1 cellular context compared by ENCODE assay signal in the genomic region with DNA sequence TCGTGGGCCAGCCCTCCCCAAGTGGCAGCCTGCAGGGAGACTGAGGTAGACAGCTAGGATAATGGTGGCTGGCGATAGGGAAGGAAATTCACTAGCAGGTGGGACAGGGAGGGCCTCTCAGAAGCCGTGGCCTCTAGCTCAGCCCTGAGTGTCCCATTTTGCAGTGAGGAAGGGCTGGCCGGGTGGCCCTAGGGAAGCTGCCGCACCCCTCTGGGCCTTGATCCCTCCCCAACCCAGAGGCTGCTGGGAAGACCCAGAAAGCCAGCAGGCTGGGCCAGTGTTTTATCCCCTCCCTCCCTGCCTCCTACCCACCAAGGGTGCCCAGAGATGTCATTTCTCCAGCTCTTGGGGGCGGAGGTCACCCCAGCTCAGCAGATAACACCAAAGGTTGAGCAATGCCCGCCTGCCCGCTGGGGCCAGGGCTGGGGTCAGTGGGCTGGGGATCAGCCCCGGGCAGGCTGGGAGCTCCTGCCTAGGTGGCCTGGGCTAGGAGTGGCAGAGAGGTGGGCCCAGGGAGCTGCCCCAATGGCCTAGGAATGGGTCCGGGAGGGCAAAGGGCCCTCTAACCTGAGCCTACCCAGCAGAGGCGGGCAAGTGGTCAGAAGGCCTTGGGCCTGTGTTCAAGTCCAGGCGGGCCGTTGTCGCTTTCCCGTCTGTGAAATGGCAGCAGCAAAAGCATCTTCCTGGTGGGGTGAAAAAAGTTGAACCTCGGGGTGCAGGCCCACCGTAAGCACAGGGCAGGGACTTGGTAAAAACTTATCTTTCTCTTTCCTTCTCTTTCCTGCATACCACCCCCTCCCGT.
TF ChIP-seq lines count a peak whose summit lies in the region.

No MANE protein-coding gene starts in this region.

TF ChIP-seq in HepG2, 621 proteins besides CTCF, POLR2A, EP300 and RAD21 (continued from another document and continues in another):
- TF ChIP-seq, protein P1, sequence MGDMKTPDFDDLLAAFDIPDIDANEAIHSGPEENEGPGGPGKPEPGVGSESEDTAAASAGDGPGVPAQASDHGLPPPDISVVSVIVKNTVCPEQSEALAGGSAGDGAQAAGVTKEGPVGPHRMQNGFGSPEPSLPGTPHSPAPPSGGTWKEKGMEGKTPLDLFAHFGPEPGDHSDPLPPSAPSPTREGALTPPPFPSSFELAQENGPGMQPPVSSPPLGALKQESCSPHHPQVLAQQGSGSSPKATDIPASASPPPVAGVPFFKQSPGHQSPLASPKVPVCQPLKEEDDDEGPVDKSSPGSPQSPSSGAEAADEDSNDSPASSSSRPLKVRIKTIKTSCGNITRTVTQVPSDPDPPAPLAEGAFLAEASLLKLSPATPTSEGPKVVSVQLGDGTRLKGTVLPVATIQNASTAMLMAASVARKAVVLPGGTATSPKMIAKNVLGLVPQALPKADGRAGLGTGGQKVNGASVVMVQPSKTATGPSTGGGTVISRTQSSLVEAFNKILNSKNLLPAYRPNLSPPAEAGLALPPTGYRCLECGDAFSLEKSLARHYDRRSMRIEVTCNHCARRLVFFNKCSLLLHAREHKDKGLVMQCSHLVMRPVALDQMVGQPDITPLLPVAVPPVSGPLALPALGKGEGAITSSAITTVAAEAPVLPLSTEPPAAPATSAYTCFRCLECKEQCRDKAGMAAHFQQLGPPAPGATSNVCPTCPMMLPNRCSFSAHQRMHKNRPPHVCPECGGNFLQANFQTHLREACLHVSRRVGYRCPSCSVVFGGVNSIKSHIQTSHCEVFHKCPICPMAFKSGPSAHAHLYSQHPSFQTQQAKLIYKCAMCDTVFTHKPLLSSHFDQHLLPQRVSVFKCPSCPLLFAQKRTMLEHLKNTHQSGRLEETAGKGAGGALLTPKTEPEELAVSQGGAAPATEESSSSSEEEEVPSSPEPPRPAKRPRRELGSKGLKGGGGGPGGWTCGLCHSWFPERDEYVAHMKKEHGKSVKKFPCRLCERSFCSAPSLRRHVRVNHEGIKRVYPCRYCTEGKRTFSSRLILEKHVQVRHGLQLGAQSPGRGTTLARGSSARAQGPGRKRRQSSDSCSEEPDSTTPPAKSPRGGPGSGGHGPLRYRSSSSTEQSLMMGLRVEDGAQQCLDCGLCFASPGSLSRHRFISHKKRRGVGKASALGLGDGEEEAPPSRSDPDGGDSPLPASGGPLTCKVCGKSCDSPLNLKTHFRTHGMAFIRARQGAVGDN (CRISPR knock-in tag; IDR thresholded peaks at IDR 0.05): peak; percentile 97
- TF ChIP-seq STAT5B (CRISPR knock-in tag; IDR thresholded peaks at IDR 0.05): peak; percentile 24; the same call in 1 of the 2 replicates
- TF ChIP-seq MAF1 (CRISPR knock-in tag; IDR thresholded peaks at IDR 0.05; ENCODE audit: borderline replicate concordance): peak; percentile 91; the same call in 1 of the 2 replicates
- 0 out of 2 replicates have a peak, but pooled peaks have one; percentile 32 for TF ChIP-seq PRMT3 (CRISPR knock-in tag; IDR thresholded peaks at IDR 0.05; ENCODE audit: borderline replicate concordance, low read depth)
- TF ChIP-seq, protein P2, sequence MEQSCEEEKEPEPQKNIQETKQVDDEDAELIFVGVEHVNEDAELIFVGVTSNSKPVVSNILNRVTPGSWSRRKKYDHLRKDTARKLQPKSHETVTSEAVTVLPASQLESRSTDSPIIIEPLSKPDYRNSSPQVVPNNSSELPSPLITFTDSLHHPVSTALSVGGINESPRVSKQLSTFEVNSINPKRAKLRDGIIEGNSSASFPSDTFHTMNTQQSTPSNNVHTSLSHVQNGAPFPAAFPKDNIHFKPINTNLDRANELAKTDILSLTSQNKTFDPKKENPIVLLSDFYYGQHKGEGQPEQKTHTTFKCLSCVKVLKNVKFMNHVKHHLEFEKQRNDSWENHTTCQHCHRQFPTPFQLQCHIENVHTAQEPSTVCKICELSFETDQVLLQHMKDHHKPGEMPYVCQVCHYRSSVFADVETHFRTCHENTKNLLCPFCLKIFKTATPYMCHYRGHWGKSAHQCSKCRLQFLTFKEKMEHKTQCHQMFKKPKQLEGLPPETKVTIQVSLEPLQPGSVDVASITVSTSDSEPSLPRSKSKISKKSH (CRISPR knock-in tag; IDR thresholded peaks at IDR 0.05; ENCODE audit: borderline replicate concordance): no peak
- TF ChIP-seq CC2D1A (CRISPR knock-in tag; IDR thresholded peaks at IDR 0.05): no peak
- peak; percentile 96 for TF ChIP-seq PPARG (CRISPR knock-in tag; conservative IDR thresholded peaks at IDR 0.05)
- no peak for TF ChIP-seq FOSL1 (CRISPR knock-in tag; IDR thresholded peaks at IDR 0.05; ENCODE audit: borderline replicate concordance)
- TF ChIP-seq ZNF589 (CRISPR knock-in tag; conservative IDR thresholded peaks at IDR 0.05): peak; percentile 84; the same call in 1 of the 2 replicates
- TF ChIP-seq ZBTB20 (CRISPR knock-in tag; IDR thresholded peaks at IDR 0.05; ENCODE audit: borderline replicate concordance, low read depth): peak; percentile 65
- TF ChIP-seq, protein P3, sequence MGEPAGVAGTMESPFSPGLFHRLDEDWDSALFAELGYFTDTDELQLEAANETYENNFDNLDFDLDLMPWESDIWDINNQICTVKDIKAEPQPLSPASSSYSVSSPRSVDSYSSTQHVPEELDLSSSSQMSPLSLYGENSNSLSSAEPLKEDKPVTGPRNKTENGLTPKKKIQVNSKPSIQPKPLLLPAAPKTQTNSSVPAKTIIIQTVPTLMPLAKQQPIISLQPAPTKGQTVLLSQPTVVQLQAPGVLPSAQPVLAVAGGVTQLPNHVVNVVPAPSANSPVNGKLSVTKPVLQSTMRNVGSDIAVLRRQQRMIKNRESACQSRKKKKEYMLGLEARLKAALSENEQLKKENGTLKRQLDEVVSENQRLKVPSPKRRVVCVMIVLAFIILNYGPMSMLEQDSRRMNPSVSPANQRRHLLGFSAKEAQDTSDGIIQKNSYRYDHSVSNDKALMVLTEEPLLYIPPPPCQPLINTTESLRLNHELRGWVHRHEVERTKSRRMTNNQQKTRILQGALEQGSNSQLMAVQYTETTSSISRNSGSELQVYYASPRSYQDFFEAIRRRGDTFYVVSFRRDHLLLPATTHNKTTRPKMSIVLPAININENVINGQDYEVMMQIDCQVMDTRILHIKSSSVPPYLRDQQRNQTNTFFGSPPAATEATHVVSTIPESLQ (CRISPR knock-in tag; conservative IDR thresholded peaks at IDR 0.05): no peak; the same call in 1 of the 2 replicates
- TF ChIP-seq, protein P4, sequence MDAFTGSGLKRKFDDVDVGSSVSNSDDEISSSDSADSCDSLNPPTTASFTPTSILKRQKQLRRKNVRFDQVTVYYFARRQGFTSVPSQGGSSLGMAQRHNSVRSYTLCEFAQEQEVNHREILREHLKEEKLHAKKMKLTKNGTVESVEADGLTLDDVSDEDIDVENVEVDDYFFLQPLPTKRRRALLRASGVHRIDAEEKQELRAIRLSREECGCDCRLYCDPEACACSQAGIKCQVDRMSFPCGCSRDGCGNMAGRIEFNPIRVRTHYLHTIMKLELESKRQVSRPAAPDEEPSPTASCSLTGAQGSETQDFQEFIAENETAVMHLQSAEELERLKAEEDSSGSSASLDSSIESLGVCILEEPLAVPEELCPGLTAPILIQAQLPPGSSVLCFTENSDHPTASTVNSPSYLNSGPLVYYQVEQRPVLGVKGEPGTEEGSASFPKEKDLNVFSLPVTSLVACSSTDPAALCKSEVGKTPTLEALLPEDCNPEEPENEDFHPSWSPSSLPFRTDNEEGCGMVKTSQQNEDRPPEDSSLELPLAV (CRISPR knock-in tag; conservative IDR thresholded peaks at IDR 0.05; ENCODE audit: low read depth): no peak
- TF ChIP-seq, protein P5, sequence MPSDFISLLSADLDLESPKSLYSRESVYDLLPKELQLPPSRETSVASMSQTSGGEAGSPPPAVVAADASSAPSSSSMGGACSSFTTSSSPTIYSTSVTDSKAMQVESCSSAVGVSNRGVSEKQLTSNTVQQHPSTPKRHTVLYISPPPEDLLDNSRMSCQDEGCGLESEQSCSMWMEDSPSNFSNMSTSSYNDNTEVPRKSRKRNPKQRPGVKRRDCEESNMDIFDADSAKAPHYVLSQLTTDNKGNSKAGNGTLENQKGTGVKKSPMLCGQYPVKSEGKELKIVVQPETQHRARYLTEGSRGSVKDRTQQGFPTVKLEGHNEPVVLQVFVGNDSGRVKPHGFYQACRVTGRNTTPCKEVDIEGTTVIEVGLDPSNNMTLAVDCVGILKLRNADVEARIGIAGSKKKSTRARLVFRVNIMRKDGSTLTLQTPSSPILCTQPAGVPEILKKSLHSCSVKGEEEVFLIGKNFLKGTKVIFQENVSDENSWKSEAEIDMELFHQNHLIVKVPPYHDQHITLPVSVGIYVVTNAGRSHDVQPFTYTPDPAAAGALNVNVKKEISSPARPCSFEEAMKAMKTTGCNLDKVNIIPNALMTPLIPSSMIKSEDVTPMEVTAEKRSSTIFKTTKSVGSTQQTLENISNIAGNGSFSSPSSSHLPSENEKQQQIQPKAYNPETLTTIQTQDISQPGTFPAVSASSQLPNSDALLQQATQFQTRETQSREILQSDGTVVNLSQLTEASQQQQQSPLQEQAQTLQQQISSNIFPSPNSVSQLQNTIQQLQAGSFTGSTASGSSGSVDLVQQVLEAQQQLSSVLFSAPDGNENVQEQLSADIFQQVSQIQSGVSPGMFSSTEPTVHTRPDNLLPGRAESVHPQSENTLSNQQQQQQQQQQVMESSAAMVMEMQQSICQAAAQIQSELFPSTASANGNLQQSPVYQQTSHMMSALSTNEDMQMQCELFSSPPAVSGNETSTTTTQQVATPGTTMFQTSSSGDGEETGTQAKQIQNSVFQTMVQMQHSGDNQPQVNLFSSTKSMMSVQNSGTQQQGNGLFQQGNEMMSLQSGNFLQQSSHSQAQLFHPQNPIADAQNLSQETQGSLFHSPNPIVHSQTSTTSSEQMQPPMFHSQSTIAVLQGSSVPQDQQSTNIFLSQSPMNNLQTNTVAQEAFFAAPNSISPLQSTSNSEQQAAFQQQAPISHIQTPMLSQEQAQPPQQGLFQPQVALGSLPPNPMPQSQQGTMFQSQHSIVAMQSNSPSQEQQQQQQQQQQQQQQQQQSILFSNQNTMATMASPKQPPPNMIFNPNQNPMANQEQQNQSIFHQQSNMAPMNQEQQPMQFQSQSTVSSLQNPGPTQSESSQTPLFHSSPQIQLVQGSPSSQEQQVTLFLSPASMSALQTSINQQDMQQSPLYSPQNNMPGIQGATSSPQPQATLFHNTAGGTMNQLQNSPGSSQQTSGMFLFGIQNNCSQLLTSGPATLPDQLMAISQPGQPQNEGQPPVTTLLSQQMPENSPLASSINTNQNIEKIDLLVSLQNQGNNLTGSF (CRISPR knock-in tag; IDR thresholded peaks at IDR 0.05): 0 out of 2 replicates have a peak, but pooled peaks have one; percentile 12
- TF ChIP-seq JARID2 (CRISPR knock-in tag; IDR thresholded peaks at IDR 0.05; ENCODE audit: insufficient replicate concordance): no peak
- TF ChIP-seq ZNF598 (CRISPR knock-in tag; IDR thresholded peaks at IDR 0.05; ENCODE audit: borderline replicate concordance): no peak
- TF ChIP-seq ZFX (CRISPR knock-in tag; IDR thresholded peaks at IDR 0.05; ENCODE audit: low read depth): peak; percentile 87; the same call in 1 of the 2 replicates
- 0 out of 2 replicates have a peak, but pooled peaks have one; percentile 29 for TF ChIP-seq MAFF (IDR thresholded peaks at IDR 0.05; ENCODE audit: low read depth, low read length)
- TF ChIP-seq, protein P6, sequence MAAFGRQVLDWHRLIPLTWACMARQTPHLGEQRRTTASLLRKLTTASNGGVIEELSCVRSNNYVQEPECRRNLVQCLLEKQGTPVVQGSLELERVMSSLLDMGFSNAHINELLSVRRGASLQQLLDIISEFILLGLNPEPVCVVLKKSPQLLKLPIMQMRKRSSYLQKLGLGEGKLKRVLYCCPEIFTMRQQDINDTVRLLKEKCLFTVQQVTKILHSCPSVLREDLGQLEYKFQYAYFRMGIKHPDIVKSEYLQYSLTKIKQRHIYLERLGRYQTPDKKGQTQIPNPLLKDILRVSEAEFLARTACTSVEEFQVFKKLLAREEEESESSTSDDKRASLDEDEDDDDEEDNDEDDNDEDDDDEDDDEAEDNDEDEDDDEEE (CRISPR knock-in tag; IDR thresholded peaks at IDR 0.05): peak; percentile 95; the same call in 1 of the 2 replicates
- TF ChIP-seq MEF2D (CRISPR knock-in tag; IDR thresholded peaks at IDR 0.05): peak; percentile 81
- TF ChIP-seq, protein P7, sequence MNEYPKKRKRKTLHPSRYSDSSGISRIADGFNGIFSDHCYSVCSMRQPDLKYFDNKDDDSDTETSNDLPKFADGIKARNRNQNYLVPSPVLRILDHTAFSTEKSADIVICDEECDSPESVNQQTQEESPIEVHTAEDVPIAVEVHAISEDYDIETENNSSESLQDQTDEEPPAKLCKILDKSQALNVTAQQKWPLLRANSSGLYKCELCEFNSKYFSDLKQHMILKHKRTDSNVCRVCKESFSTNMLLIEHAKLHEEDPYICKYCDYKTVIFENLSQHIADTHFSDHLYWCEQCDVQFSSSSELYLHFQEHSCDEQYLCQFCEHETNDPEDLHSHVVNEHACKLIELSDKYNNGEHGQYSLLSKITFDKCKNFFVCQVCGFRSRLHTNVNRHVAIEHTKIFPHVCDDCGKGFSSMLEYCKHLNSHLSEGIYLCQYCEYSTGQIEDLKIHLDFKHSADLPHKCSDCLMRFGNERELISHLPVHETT (CRISPR knock-in tag; conservative IDR thresholded peaks at IDR 0.05): peak; percentile 87
- peak; percentile 92 for TF ChIP-seq ZNF768 (CRISPR knock-in tag; IDR thresholded peaks at IDR 0.05)
- TF ChIP-seq ZNF619 (CRISPR knock-in tag; IDR thresholded peaks at IDR 0.05): peak; percentile 82
- TF ChIP-seq, protein P8, sequence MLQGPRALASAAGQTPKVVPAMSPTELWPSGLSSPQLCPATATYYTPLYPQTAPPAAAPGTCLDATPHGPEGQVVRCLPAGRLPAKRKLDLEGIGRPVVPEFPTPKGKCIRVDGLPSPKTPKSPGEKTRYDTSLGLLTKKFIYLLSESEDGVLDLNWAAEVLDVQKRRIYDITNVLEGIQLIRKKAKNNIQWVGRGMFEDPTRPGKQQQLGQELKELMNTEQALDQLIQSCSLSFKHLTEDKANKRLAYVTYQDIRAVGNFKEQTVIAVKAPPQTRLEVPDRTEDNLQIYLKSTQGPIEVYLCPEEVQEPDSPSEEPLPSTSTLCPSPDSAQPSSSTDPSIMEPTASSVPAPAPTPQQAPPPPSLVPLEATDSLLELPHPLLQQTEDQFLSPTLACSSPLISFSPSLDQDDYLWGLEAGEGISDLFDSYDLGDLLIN (CRISPR knock-in tag; IDR thresholded peaks at IDR 0.05; ENCODE audit: borderline replicate concordance): 0 out of 2 replicates have a peak, but pooled peaks have one; percentile 36
- TF ChIP-seq CHCHD3 (CRISPR knock-in tag; IDR thresholded peaks at IDR 0.05): peak; percentile 67; the same call in 1 of the 2 replicates
- TF ChIP-seq, protein P9, sequence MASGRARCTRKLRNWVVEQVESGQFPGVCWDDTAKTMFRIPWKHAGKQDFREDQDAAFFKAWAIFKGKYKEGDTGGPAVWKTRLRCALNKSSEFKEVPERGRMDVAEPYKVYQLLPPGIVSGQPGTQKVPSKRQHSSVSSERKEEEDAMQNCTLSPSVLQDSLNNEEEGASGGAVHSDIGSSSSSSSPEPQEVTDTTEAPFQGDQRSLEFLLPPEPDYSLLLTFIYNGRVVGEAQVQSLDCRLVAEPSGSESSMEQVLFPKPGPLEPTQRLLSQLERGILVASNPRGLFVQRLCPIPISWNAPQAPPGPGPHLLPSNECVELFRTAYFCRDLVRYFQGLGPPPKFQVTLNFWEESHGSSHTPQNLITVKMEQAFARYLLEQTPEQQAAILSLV (CRISPR knock-in tag; IDR thresholded peaks at IDR 0.05; ENCODE audit: borderline replicate concordance): peak; percentile 96
- TF ChIP-seq ZNF83 (CRISPR knock-in tag; IDR thresholded peaks at IDR 0.05; ENCODE audit: borderline replicate concordance): no peak; the same call in 1 of the 2 replicates
- TF ChIP-seq, protein P10, sequence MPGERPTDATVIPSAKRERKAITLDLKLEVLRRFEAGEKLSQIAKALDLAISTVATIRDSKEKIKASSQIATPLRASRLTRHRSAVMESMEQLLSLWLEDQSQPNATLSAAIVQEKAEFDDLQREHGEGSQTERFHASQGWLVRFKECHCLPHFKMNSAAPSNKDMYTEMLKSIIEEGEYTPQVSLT (CRISPR knock-in tag; IDR thresholded peaks at IDR 0.05; ENCODE audit: borderline replicate concordance, low read depth): no peak
- TF ChIP-seq ZNF256 (CRISPR knock-in tag; conservative IDR thresholded peaks at IDR 0.05): no peak; the same call in 1 of the 2 replicates
